In genomic region chr16:24332695-24333094, GRCh38 we compare ENCODE assay signal across 3 cellular contexts.
TF ChIP-seq lines count a peak whose summit lies in the region.

No MANE protein-coding gene starts in this region.

TF ChIP-seq in HepG2, 621 proteins besides CTCF, POLR2A, EP300 and RAD21 (continues in another document):
- TF ChIP-seq ZNF337 (CRISPR knock-in tag; IDR thresholded peaks at IDR 0.05; ENCODE audit: borderline replicate concordance, low read depth) (no peak), TEF (CRISPR knock-in tag; IDR thresholded peaks at IDR 0.05) (no peak), FOXK2 (IDR thresholded peaks at IDR 0.05) (no peak), AGO2 (optimal IDR thresholded peaks at IDR 0.05; ENCODE audit: low read depth, low read length) (no peak), CENPX (CRISPR knock-in tag; IDR thresholded peaks at IDR 0.05) (no peak), MXI1 (IDR thresholded peaks at IDR 0.05; ENCODE audit: borderline replicate concordance, low read depth, low read length) (no peak), HOXA7 (CRISPR knock-in tag; IDR thresholded peaks at IDR 0.05) (no peak), NFIC (IDR thresholded peaks at IDR 0.05; ENCODE audit: low read length) (no peak), SSRP1 (CRISPR knock-in tag; IDR thresholded peaks at IDR 0.05) (no peak), MAFK (conservative IDR thresholded peaks at IDR 0.05 in 1 of 2, IDR thresholded peaks at IDR 0.05 in 1 of 2; ENCODE audit: low read length in 2 of 2) (peak in 1 of 2 experiments; percentile 30; a peak in 1 of 4 replicates), SRSF1 (optimal IDR thresholded peaks at IDR 0.05; ENCODE audit: low read depth, low read length) (no peak), ZNF296 (CRISPR knock-in tag; conservative IDR thresholded peaks at IDR 0.05) (no peak)
- TF ChIP-seq, protein P1, sequence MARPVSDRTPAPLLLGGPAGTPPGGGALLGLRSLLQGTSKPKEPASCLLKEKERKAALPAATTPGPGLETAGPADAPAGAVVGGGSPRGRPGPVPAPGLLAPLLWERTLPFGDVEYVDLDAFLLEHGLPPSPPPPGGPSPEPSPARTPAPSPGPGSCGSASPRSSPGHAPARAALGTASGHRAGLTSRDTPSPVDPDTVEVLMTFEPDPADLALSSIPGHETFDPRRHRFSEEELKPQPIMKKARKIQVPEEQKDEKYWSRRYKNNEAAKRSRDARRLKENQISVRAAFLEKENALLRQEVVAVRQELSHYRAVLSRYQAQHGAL (CRISPR knock-in tag; IDR thresholded peaks at IDR 0.05; ENCODE audit: not compliant biosample characterization), result no peak
- TF ChIP-seq, protein P2, sequence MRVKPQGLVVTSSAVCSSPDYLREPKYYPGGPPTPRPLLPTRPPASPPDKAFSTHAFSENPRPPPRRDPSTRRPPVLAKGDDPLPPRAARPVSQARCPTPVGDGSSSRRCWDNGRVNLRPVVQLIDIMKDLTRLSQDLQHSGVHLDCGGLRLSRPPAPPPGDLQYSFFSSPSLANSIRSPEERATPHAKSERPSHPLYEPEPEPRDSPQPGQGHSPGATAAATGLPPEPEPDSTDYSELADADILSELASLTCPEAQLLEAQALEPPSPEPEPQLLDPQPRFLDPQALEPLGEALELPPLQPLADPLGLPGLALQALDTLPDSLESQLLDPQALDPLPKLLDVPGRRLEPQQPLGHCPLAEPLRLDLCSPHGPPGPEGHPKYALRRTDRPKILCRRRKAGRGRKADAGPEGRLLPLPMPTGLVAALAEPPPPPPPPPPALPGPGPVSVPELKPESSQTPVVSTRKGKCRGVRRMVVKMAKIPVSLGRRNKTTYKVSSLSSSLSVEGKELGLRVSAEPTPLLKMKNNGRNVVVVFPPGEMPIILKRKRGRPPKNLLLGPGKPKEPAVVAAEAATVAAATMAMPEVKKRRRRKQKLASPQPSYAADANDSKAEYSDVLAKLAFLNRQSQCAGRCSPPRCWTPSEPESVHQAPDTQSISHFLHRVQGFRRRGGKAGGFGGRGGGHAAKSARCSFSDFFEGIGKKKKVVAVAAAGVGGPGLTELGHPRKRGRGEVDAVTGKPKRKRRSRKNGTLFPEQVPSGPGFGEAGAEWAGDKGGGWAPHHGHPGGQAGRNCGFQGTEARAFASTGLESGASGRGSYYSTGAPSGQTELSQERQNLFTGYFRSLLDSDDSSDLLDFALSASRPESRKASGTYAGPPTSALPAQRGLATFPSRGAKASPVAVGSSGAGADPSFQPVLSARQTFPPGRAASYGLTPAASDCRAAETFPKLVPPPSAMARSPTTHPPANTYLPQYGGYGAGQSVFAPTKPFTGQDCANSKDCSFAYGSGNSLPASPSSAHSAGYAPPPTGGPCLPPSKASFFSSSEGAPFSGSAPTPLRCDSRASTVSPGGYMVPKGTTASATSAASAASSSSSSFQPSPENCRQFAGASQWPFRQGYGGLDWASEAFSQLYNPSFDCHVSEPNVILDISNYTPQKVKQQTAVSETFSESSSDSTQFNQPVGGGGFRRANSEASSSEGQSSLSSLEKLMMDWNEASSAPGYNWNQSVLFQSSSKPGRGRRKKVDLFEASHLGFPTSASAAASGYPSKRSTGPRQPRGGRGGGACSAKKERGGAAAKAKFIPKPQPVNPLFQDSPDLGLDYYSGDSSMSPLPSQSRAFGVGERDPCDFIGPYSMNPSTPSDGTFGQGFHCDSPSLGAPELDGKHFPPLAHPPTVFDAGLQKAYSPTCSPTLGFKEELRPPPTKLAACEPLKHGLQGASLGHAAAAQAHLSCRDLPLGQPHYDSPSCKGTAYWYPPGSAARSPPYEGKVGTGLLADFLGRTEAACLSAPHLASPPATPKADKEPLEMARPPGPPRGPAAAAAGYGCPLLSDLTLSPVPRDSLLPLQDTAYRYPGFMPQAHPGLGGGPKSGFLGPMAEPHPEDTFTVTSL (CRISPR knock-in tag; IDR thresholded peaks at IDR 0.05; ENCODE audit: borderline replicate concordance), result no peak

TF ChIP-seq in H1, 55 proteins besides CTCF, POLR2A, EP300 and RAD21:
- TF ChIP-seq CBX8 (IDR thresholded peaks at IDR 0.05; ENCODE audit: borderline replicate concordance, low read depth, low read length) (no peak), HDAC2 (IDR thresholded peaks at IDR 0.05; ENCODE audit: borderline replicate concordance in 1 of 2, low read depth in 2 of 2, low read length in 2 of 2) (no peak), BCL11A (IDR thresholded peaks at IDR 0.05; ENCODE audit: low read depth in 2 of 2, low read length in 2 of 2) (no peak), CEBPB (IDR thresholded peaks at IDR 0.05; ENCODE audit: low read depth, low read length) (no peak), MAFK (IDR thresholded peaks at IDR 0.05; ENCODE audit: low read depth, low read length) (no peak), KDM4A (IDR thresholded peaks at IDR 0.05; ENCODE audit: low read depth, low read length, severe bottlenecking) (no peak)

TF ChIP-seq in neural cell, 6 proteins besides CTCF, POLR2A, EP300 and RAD21:
- no peak for TF ChIP-seq TAF1 (IDR thresholded peaks at IDR 0.05; ENCODE audit: low read depth)
- TF ChIP-seq REST (IDR thresholded peaks at IDR 0.05; ENCODE audit: borderline replicate concordance), result peak; percentile 30
- TF ChIP-seq POLR2AphosphoS5 (IDR thresholded peaks at IDR 0.05), result peak; percentile 91
- no peak for TF ChIP-seq MXI1 (conservative IDR thresholded peaks at IDR 0.05; ENCODE audit: poor library complexity, severe bottlenecking)
- TF ChIP-seq EZH2 (IDR thresholded peaks at IDR 0.05; ENCODE audit: borderline replicate concordance, insufficient read depth, low read length, poor library complexity, severe bottlenecking), result no peak
- no peak for TF ChIP-seq SMC3 (conservative IDR thresholded peaks at IDR 0.05; ENCODE audit: poor library complexity)
